13 cellular contexts compared by ENCODE assay signal in genomic region chr10:131322575-131322974, GRCh38. TPM values are rescaled to one million over a fixed set of nuclear protein-coding genes. Genes with fewer than 3 reads are reported as not detected.
"Had no signal": no experiment of that assay in that cellular context is flagged by ENCODE, and none has a peak within 500 bp of the region (broad histone marks: within the 10 kb centered on the region; RNA-seq: fewer than 3 reads in every experiment).

No MANE protein-coding gene starts in this region.

RNA-seq across cellular contexts. Expression of gene TCERG1L, which starts 11.1 kb away (rescaled TPM):
- total RNA-seq: kidney, left cardiac atrium, left colon, left lung, left ventricle myocardium inferior, left ventricle myocardium superior, liver, lower lobe of right lung, lung microvascular endothelial cell, mesenteric fat pad, mucosa of descending colon, mucosa of gallbladder, myocyte had no signal
